ENCODE assay signal across 16 cellular contexts in the genomic region with DNA sequence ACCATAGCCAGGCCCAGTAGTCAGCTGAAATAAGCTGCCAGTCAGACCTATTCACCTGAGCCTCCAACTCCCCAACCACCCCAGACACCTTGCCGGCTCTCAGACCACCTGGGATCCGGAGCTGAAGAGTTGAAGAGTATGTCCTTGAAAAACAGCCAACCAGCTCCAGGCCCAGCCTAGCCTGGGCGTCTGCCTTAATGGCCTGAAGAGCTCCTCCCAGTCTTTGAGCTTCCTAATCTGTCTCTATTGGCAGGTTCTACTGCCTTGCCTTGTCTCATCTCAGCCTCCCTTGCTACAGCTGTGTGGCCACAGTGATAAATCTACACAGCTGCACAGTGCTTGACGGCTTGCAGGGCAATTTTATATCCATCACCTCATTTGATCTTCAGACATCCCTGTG. TPM values are rescaled to one million over a fixed set of nuclear protein-coding genes. Genes with fewer than 3 reads are reported as not detected.
"Had no signal": no experiment of that assay in that cellular context is flagged by ENCODE, and none has a peak within 500 bp of the region (broad histone marks: within the 10 kb centered on the region; RNA-seq: fewer than 3 reads in every experiment).

No MANE protein-coding gene starts in this region.

- H3K27ac ChIP-seq: skin epidermis, suprapubic skin, transverse colon, vagina had no signal

- H3K9me3 ChIP-seq: suprapubic skin, transverse colon, vagina had no signal

- H3K27me3 ChIP-seq: suprapubic skin, transverse colon, vagina had no signal

- DNase-seq: activated B cell treated with CpG ODN at 0.5 μM for 24 hours; activated naive CD4-positive, alpha-beta T cell; activated T-cell treated with anti-CD3 and anti-CD28 coated beads for 4 hours had no signal

- H3K36me3 ChIP-seq: suprapubic skin, transverse colon, vagina had no signal

- H3K4me3 ChIP-seq: skin epidermis, suprapubic skin, transverse colon, vagina had no signal

RNA-seq across cellular contexts. Expression of gene AWAT2, which starts 19.9 kb away (rescaled TPM):
- total RNA-seq: activated B cell treated with CpG ODN at 0.5 μM for 24 hours; activated CD4-positive, alpha-beta memory T cell treated with anti-CD3 and anti-CD28 coated beads for 36 hours; activated naive CD8-positive, alpha-beta T cell treated with anti-CD3 and anti-CD28 coated beads for 36 hours; activated T-helper 1 cell treated with anti-CD3 and anti-CD28 coated beads, Interleukin-12 subunit alpha, Interleukin-12 subunit beta, Interleukin-2, Interleukin-4 antibody, amounts not matched to agents 30 ng/mL and 10 ng/mL and 1 ng/mL, durations not matched to agents 14 hours and 24 hours and 36 hours; mononuclear cell; neural crest cell; omental fat pad; progenitor cell of endocrine pancreas; transverse colon; vagina had no signal

RNA-seq across cellular contexts. Expression of gene OTUD6A, which starts 32.5 kb away (rescaled TPM):
- total RNA-seq: activated B cell treated with CpG ODN at 0.5 μM for 24 hours; activated CD4-positive, alpha-beta memory T cell treated with anti-CD3 and anti-CD28 coated beads for 36 hours; activated naive CD8-positive, alpha-beta T cell treated with anti-CD3 and anti-CD28 coated beads for 36 hours; activated T-helper 1 cell treated with anti-CD3 and anti-CD28 coated beads, Interleukin-12 subunit alpha, Interleukin-12 subunit beta, Interleukin-2, Interleukin-4 antibody, amounts not matched to agents 30 ng/mL and 10 ng/mL and 1 ng/mL, durations not matched to agents 14 hours and 24 hours and 36 hours; dermis microvascular lymphatic vessel endothelial cell; lung microvascular endothelial cell; mononuclear cell; neural crest cell; omental fat pad; progenitor cell of endocrine pancreas; suprapubic skin; transverse colon; vagina had no signal
